In genomic region chr11:103920449-103920848, GRCh38 we compare ENCODE assay signal across 10 cellular contexts.
DNase-seq lines count a peak whose midpoint lies in the region; ATAC-seq and TF ChIP-seq lines count a peak whose summit lies in the region.
"Had no signal": no experiment of that assay in that cellular context is flagged by ENCODE, and none has a peak within 500 bp of the region (broad histone marks: within the 10 kb centered on the region; RNA-seq: fewer than 3 reads in every experiment).

No MANE protein-coding gene starts in this region.

- peak; percentile 72 for ATAC-seq in GM18870 (IDR thresholded peaks at IDR 0.05; ENCODE audit: unreplicated experiment)
- ATAC-seq in HG02588 (IDR thresholded peaks at IDR 0.05; ENCODE audit: unreplicated experiment) = peak; percentile 51
- ATAC-seq in HG03565 (IDR thresholded peaks at IDR 0.05; ENCODE audit: unreplicated experiment) = peak; percentile 46
- ATAC-seq in activated CD8-positive, alpha-beta memory T cell treated with anti-CD3 and anti-CD28 coated beads, Interleukin-2, amount 10 ng/mL, durations not matched to agents 7 days and 5 days = no peak

- DNase-seq in kidney epithelial cell (ENCODE audit: low read depth) (peak; percentile 16), substantia nigra (lab: John Stamatoyannopoulos, UW) (no peak), medulla oblongata (ENCODE audit: extremely low spot score) (no peak), GM10248 (ENCODE audit: extremely low spot score) (no peak)
- DNase-seq in activated CD8-positive, alpha-beta memory T cell treated with anti-CD3 and anti-CD28 coated beads, Interleukin-2, amount 10 ng/mL, durations not matched to agents 7 days and 5 days = no peak
- DNase-seq: Caco-2, MM.1S had no signal

- no peaks in the 10 kb centered on the region for H3K27me3 Mint-ChIP-seq in activated CD8-positive, alpha-beta memory T cell treated with anti-CD3 and anti-CD28 coated beads, Interleukin-2, amount 10 ng/mL, durations not matched to agents 7 days and 5 days

- TF ChIP-seq CTCF in kidney epithelial cell (IDR thresholded peaks at IDR 0.05; ENCODE audit: insufficient read depth, low read length, poor library complexity, severe bottlenecking) = no peak
- no peak for TF ChIP-seq CTCF in GM10248 (IDR thresholded peaks at IDR 0.05; ENCODE audit: control extremely low read depth, extremely low read depth, low read depth, missing control alignments)

- POLR2A ChIA-PET in GM10248 (lab: Yijun Ruan, JAX) = no interaction called here

- no peaks in the 10 kb centered on the region for H3K27me3 ChIP-seq in kidney epithelial cell (ENCODE audit: control insufficient read depth, insufficient read depth, low read length)

- H3K4me3 Mint-ChIP-seq in activated CD8-positive, alpha-beta memory T cell treated with anti-CD3 and anti-CD28 coated beads, Interleukin-2, amount 10 ng/mL, durations not matched to agents 7 days and 5 days = no peak overlapping the region

- no peaks in the 10 kb centered on the region for H3K9me3 Mint-ChIP-seq in activated CD8-positive, alpha-beta memory T cell treated with anti-CD3 and anti-CD28 coated beads, Interleukin-2, amount 10 ng/mL, durations not matched to agents 7 days and 5 days (ENCODE audit: low read depth)

- no peaks in the 10 kb centered on the region for H3K4me1 Mint-ChIP-seq in activated CD8-positive, alpha-beta memory T cell treated with anti-CD3 and anti-CD28 coated beads, Interleukin-2, amount 10 ng/mL, durations not matched to agents 7 days and 5 days

- CTCF ChIA-PET in activated CD8-positive, alpha-beta memory T cell treated with anti-CD3 and anti-CD28 coated beads, Interleukin-2, amount 10 ng/mL, durations not matched to agents 7 days and 5 days (lab: Charles Lee) = no interaction called here
- CTCF ChIA-PET in GM10248 (lab: Yijun Ruan, JAX) = interaction anchor here (1.1 kb wide), 1 partner anchor 10 kb away, joined by 3 read pairs; no protein-coding TSS in a partner anchor

- H3K36me3 Mint-ChIP-seq in activated CD8-positive, alpha-beta memory T cell treated with anti-CD3 and anti-CD28 coated beads, Interleukin-2, amount 10 ng/mL, durations not matched to agents 7 days and 5 days = no peaks in the 10 kb centered on the region

- H3K27ac ChIP-seq in substantia nigra (ENCODE audit: low read depth, low read length, poor library complexity, severe bottlenecking) = no peak overlapping the region

- no peak overlapping the region for H3K4me3 ChIP-seq in kidney epithelial cell (ENCODE audit: low read depth, low read length)

- no peak overlapping the region for H3K27ac Mint-ChIP-seq in activated CD8-positive, alpha-beta memory T cell treated with anti-CD3 and anti-CD28 coated beads, Interleukin-2, amount 10 ng/mL, durations not matched to agents 7 days and 5 days

- H3K36me3 ChIP-seq in kidney epithelial cell (ENCODE audit: control insufficient read depth, insufficient read depth, low read length) = no peaks in the 10 kb centered on the region
